10 cellular contexts compared by ENCODE assay signal in the genomic region with DNA sequence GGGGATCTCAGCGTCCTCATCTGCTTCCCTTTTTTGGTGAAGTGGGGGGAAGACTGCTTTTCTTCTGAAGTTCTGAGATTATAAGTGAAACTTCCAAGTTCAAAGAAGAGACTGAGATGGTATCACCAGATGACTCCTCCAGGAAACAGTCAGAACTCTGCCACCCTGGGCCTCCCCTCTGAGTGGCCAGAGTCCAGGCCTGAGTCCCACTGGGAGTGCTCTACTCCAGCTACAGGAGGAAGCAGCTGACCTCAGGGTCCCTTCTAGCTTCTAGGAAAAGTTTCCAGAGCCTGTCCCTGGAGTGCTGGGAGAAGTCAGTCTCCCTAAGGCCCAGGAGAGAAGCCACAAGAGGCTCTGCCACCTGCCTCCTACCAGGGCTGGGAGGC.
A peak's percentile ranks its signal among the peaks of the same experiment; 100 is the strongest.
DNase-seq lines count a peak whose midpoint lies in the region; ATAC-seq and TF ChIP-seq lines count a peak whose summit lies in the region.
"Had no signal": no experiment of that assay in that cellular context is flagged by ENCODE, and none has a peak within 500 bp of the region (broad histone marks: within the 10 kb centered on the region; RNA-seq: fewer than 3 reads in every experiment).

No MANE protein-coding gene starts in this region.

- H3K4me3 Mint-ChIP-seq in activated T-cell treated with anti-CD3 and anti-CD28 coated beads, Interleukin-2, amount 50 U/mL, for 72 hours = peak overlapping the region; percentile 79 to 86
- peak overlapping the region; percentile 27 to 53 (median 41) for H3K4me3 Mint-ChIP-seq in nephron

- H3K36me3 ChIP-seq in BLaER1 treated with 17β-estradiol and CSF1 and Interleukin-3, amounts not matched to agents 10 nM and 100 nM = no peaks in the 10 kb centered on the region
- no peaks in the 10 kb centered on the region for H3K36me3 ChIP-seq in BE2C
- H3K36me3 ChIP-seq: ascending aorta had no signal

- H3K27me3 ChIP-seq in BLaER1 treated with 17β-estradiol and CSF1 and Interleukin-3, amounts not matched to agents 10 nM and 100 nM = peaks cover 7 to 33% (median 15%) of the 10 kb centered on the region in 11 experiments
- no peaks in the 10 kb centered on the region for H3K27me3 ChIP-seq in BE2C
- no peaks in the 10 kb centered on the region for H3K27me3 ChIP-seq in dorsolateral prefrontal cortex
- H3K27me3 ChIP-seq: ascending aorta had no signal

- TF ChIP-seq CTCF in 22Rv1 (IDR thresholded peaks at IDR 0.05) (no peak), nephron (IDR thresholded peaks at IDR 0.05; ENCODE audit: unreplicated experiment in 3 of 3) (no peak), BE2C (IDR thresholded peaks at IDR 0.05; ENCODE audit: low read depth, low read length) (no peak), dorsolateral prefrontal cortex (IDR thresholded peaks at IDR 0.05 in 54 of 56, conservative IDR thresholded peaks at IDR 0.05 in 2 of 56; ENCODE audit: low read depth in 1 of 56, partially characterized antibody in 56 of 56) (no peak)

- H3K9me3 Mint-ChIP-seq in activated T-cell treated with anti-CD3 and anti-CD28 coated beads, Interleukin-2, amount 50 U/mL, for 72 hours = no peaks in the 10 kb centered on the region
- H3K9me3 Mint-ChIP-seq in nephron = no peaks in the 10 kb centered on the region
- H3K9me3 Mint-ChIP-seq: memory B cell had no signal

- no peaks in the 10 kb centered on the region for H3K9me3 ChIP-seq in BLaER1 treated with 17β-estradiol and CSF1 and Interleukin-3, amounts not matched to agents 10 nM and 100 nM (replicated peaks in 1 of 11)
- no peaks in the 10 kb centered on the region for H3K9me3 ChIP-seq in BE2C
- H3K9me3 ChIP-seq: ascending aorta had no signal

- H3K36me3 Mint-ChIP-seq in activated T-cell treated with anti-CD3 and anti-CD28 coated beads, Interleukin-2, amount 50 U/mL, for 72 hours (ENCODE audit: insufficient read depth in 2 of 2) = peaks cover 1 to 3% of the 10 kb centered on the region in 2 donors
- no peaks in the 10 kb centered on the region for H3K36me3 Mint-ChIP-seq in nephron (ENCODE audit: low read depth)
- H3K36me3 Mint-ChIP-seq: memory B cell had no signal

- peak; percentile 56 to 63 for ATAC-seq in activated T-cell treated with anti-CD3 and anti-CD28 coated beads, Interleukin-2, amount 50 U/mL, for 72 hours (replicated peaks in 1 of 2)
- ATAC-seq in HG02571 (IDR thresholded peaks at IDR 0.05; ENCODE audit: unreplicated experiment) = no peak

- intact Hi-C loops in dorsolateral prefrontal cortex (cut with DNase I) = loop anchor here (10.0 kb wide), 2 partner anchors 177 to 867 kb away; partner anchors contain the start of gene CLSTN1 (in 1 of the 2)

- H3K4me2 ChIP-seq in BLaER1 treated with 17β-estradiol and CSF1 and Interleukin-3, amounts not matched to agents 10 nM and 100 nM = peak overlapping the region; percentile 37 to 99 (median 92)

- H3K4me1 ChIP-seq in BLaER1 treated with 17β-estradiol and CSF1 and Interleukin-3, amounts not matched to agents 10 nM and 100 nM = peaks cover 50 to 70% (median 64%) of the 10 kb centered on the region in 10 experiments
- no peaks in the 10 kb centered on the region; the same call in 1 of the 2 replicates for H3K4me1 ChIP-seq in BE2C

- peaks cover 12% of the 10 kb centered on the region for H3K27me3 Mint-ChIP-seq in activated T-cell treated with anti-CD3 and anti-CD28 coated beads, Interleukin-2, amount 50 U/mL, for 72 hours (ENCODE audit: low read depth)
- H3K27me3 Mint-ChIP-seq in nephron (ENCODE audit: low read depth) = peaks cover 65% of the 10 kb centered on the region

- peak overlapping the region in 4 of 11 experiments; percentile 10 to 50 (median 32); a peak in 8 of 22 replicates for H3K9ac ChIP-seq in BLaER1 treated with 17β-estradiol and CSF1 and Interleukin-3, amounts not matched to agents 10 nM and 100 nM

- H3K4me1 Mint-ChIP-seq in activated T-cell treated with anti-CD3 and anti-CD28 coated beads, Interleukin-2, amount 50 U/mL, for 72 hours (ENCODE audit: low read depth) = peaks cover 43% of the 10 kb centered on the region
- H3K4me1 Mint-ChIP-seq in nephron = peaks cover 56% of the 10 kb centered on the region

- H3K4me3 ChIP-seq in BLaER1 treated with 17β-estradiol and CSF1 and Interleukin-3, amounts not matched to agents 10 nM and 100 nM = no peak overlapping the region
- H3K4me3 ChIP-seq in BE2C (ENCODE audit: low read depth, low read length) (no peak overlapping the region), dorsolateral prefrontal cortex (no peak overlapping the region)

- H3K27ac Mint-ChIP-seq in activated T-cell treated with anti-CD3 and anti-CD28 coated beads, Interleukin-2, amount 50 U/mL, for 72 hours = no peak overlapping the region
- H3K27ac Mint-ChIP-seq in nephron = no peak overlapping the region

- H4K20me1 ChIP-seq in BLaER1 treated with 17β-estradiol and CSF1 and Interleukin-3, amounts not matched to agents 10 nM and 100 nM = peaks cover 0 to 16% (median 5%) of the 10 kb centered on the region in 11 experiments; a peak in 7 of 22 replicates

- DNase-seq in activated T-cell treated with anti-CD3 and anti-CD28 coated beads, Interleukin-2, amount 50 U/mL, for 72 hours = peak; percentile 56 to 59
- DNase-seq in BE2C (no peak), dorsolateral prefrontal cortex (no peak), 8988T (no peak)

- H3K27ac ChIP-seq in 22Rv1 = 0 out of 2 replicates have a peak overlapping the region, but pooled peaks have one; percentile 17
- peak overlapping the region in 4 of 11 experiments; percentile 4 to 36 (median 16); a peak in 3 of 22 replicates for H3K27ac ChIP-seq in BLaER1 treated with 17β-estradiol and CSF1 and Interleukin-3, amounts not matched to agents 10 nM and 100 nM
- H3K27ac ChIP-seq in dorsolateral prefrontal cortex = no peak overlapping the region

Comparison
In these comparisons a context has a peak if more than half of its experiments do, and no peak if none do; other contexts are left out.
1. DNase-seq: peak in activated T-cell treated with anti-CD3 and anti-CD28 coated beads, Interleukin-2, amount 50 U/mL, for 72 hours (2 of 2); none in BE2C (single experiment), dorsolateral prefrontal cortex (0 of 10) and 8988T (single experiment).